Comparison of ENCODE assay signal across 1 cellular context in genomic region chr4:8200302-8200975, GRCh38.
A peak's percentile ranks its signal among the peaks of the same experiment; 100 is the strongest.
TF ChIP-seq lines count a peak whose summit lies in the region.

No MANE protein-coding gene starts in this region.

TF ChIP-seq in GM12878, 131 proteins besides CTCF, POLR2A, EP300 and RAD21 (continued from another document):
- TF ChIP-seq YY1 (IDR thresholded peaks at IDR 0.05; ENCODE audit: low read depth, low read length) = 0 out of 2 replicates have a peak, but pooled peaks have one; percentile 17
- peak; percentile 47; the same call in 1 of the 2 replicates for TF ChIP-seq FOXK2 (IDR thresholded peaks at IDR 0.05)
- TF ChIP-seq EZH2 (IDR thresholded peaks at IDR 0.05; ENCODE audit: borderline replicate concordance, control insufficient read depth, low read depth, low read length) = no peak
- no peak for TF ChIP-seq CUX1 (IDR thresholded peaks at IDR 0.05; ENCODE audit: insufficient replicate concordance, low read depth, low read length)
- TF ChIP-seq PBX3 (IDR thresholded peaks at IDR 0.05; ENCODE audit: insufficient replicate concordance, low read depth, low read length) = peak; percentile 50
- peak; percentile 76 for TF ChIP-seq RAD51 (IDR thresholded peaks at IDR 0.05)
- no peak for TF ChIP-seq NFXL1 (IDR thresholded peaks at IDR 0.05; ENCODE audit: borderline replicate concordance)
- TF ChIP-seq ETV6 (conservative IDR thresholded peaks at IDR 0.05 in 1 of 2, IDR thresholded peaks at IDR 0.05 in 1 of 2; ENCODE audit: borderline replicate concordance in 1 of 2, low read depth in 1 of 2) = 0 out of 4 replicates have a peak, but pooled peaks of 1 of the 2 experiments have one; percentile 18
- no peak for TF ChIP-seq CBX3 (IDR thresholded peaks at IDR 0.05; ENCODE audit: borderline replicate concordance, low read depth)
- peak; percentile 40 to 76; a peak in 3 of 4 replicates for TF ChIP-seq BHLHE40 (IDR thresholded peaks at IDR 0.05; ENCODE audit: borderline replicate concordance in 1 of 2, low read depth in 2 of 2, low read length in 1 of 2)
- peak; percentile 81; the same call in 1 of the 2 replicates for TF ChIP-seq TCF3 (IDR thresholded peaks at IDR 0.05; ENCODE audit: borderline replicate concordance, insufficient read depth, low read depth, low read length)
- TF ChIP-seq RB1 (IDR thresholded peaks at IDR 0.05; ENCODE audit: borderline replicate concordance) = 0 out of 2 replicates have a peak, but pooled peaks have one; percentile 36
- TF ChIP-seq DPF2 (IDR thresholded peaks at IDR 0.05) = 0 out of 2 replicates have a peak, but pooled peaks have one; percentile 31
- no peak for TF ChIP-seq GATAD2B (conservative IDR thresholded peaks at IDR 0.05; ENCODE audit: low read depth)
- peak; percentile 29; the same call in 1 of the 2 replicates for TF ChIP-seq NR2F1 (conservative IDR thresholded peaks at IDR 0.05)
